Comparison of ENCODE assay signal across 13 cellular contexts in genomic region chr5:90477073-90477472, GRCh38. TPM values are rescaled to one million over a fixed set of nuclear protein-coding genes. Genes with fewer than 3 reads are reported as not detected.
DNase-seq lines count a peak whose midpoint lies in the region; ATAC-seq and TF ChIP-seq lines count a peak whose summit lies in the region.
"Had no signal": no experiment of that assay in that cellular context is flagged by ENCODE, and none has a peak within 500 bp of the region (broad histone marks: within the 10 kb centered on the region; RNA-seq: fewer than 3 reads in every experiment).

No MANE protein-coding gene starts in this region.

- H3K4me3 ChIP-seq in left ventricle myocardium inferior (peak overlapping the region; percentile 29), thyroid gland (replicated peaks in 1 of 3) (no peak overlapping the region)
- H3K4me3 ChIP-seq: skin epidermis, uterus had no signal

- H3K9me3 ChIP-seq in left ventricle myocardium inferior (replicated peaks): no peaks in the 10 kb centered on the region
- no peaks in the 10 kb centered on the region for H3K9me3 ChIP-seq in thyroid gland
- H3K9me3 ChIP-seq: uterus had no signal

- DNase-seq in left ventricle myocardium inferior: no peak
- no peak for DNase-seq in Right ventricle myocardium inferior (ENCODE audit: missing footprints)
- DNase-seq in UCSD-AML1 (lab: John Stamatoyannopoulos, UW; ENCODE audit: unreplicated experiment): peak; percentile 10
- DNase-seq in iPS DF 4.7 (ENCODE audit: extremely low read depth, low spot score): peak; percentile 87
- DNase-seq in thyroid gland: peak; percentile 53 to 59
- DNase-seq in DMS114 treated with DMSO at 0.1 percent for 48 hours (lab: John Stamatoyannopoulos, UW; ENCODE audit: unreplicated experiment): no peak
- no peak for DNase-seq in HK-2 (ENCODE audit: unreplicated experiment)
- no peak for DNase-seq in left lobe of liver (ENCODE audit: low spot score)
- DNase-seq: effector memory CD8-positive, alpha-beta T cell; NCI-H2081; T-helper 9 cell; uterus had no signal

- H3K36me3 ChIP-seq in left ventricle myocardium inferior (no peaks in the 10 kb centered on the region), thyroid gland (no peaks in the 10 kb centered on the region)
- H3K36me3 ChIP-seq: uterus had no signal

- whole genome bisulfite sequencing in thyroid gland, 2 donors: 33 to 36% methylated on average over 2 of the region's 2 CpGs

- intact Hi-C loops in left ventricle myocardium inferior (cut with micrococcal nuclease): loop anchor here (10.0 kb wide), 1 partner anchor 48 kb away; the partner anchor contains the start of gene LYSMD3
- intact Hi-C loops in Right ventricle myocardium inferior (cut with DNase I): no loop called here
- intact Hi-C loops in thyroid gland (cut with DNase I): loop anchor here (10.0 kb wide), 1 partner anchor 48 kb away; the partner anchor contains the start of gene LYSMD3

- no peaks in the 10 kb centered on the region for H3K27me3 ChIP-seq in left ventricle myocardium inferior (ENCODE audit: low read depth)
- H3K27me3 ChIP-seq in thyroid gland: no peaks in the 10 kb centered on the region
- H3K27me3 ChIP-seq: uterus had no signal

- H3K27ac ChIP-seq in left ventricle myocardium inferior (replicated peaks) (no peak overlapping the region), thyroid gland (no peak overlapping the region)
- H3K27ac ChIP-seq: skin epidermis, uterus had no signal

- H3K4me1 ChIP-seq in left ventricle myocardium inferior (peaks cover 34% of the 10 kb centered on the region), thyroid gland (peaks cover 15 to 16% of the 10 kb centered on the region in 2 donors)
- H3K4me1 ChIP-seq: uterus had no signal

- ATAC-seq in Right ventricle myocardium inferior: no peak
- ATAC-seq in left lobe of liver: no peak
- ATAC-seq: effector memory CD8-positive, alpha-beta T cell had no signal

- no peak for TF ChIP-seq CTCF in left ventricle myocardium inferior (IDR thresholded peaks at IDR 0.05; ENCODE audit: borderline replicate concordance)
- TF ChIP-seq CTCF in thyroid gland (IDR thresholded peaks at IDR 0.05): no peak

- TF ChIP-seq POLR2A in thyroid gland (IDR thresholded peaks at IDR 0.05): no peak

RNA-seq across cellular contexts. Expression of gene POLR3G, which starts 2.4 kb away (rescaled TPM):
- total RNA-seq in left ventricle myocardium inferior (0.88 TPM), Right ventricle myocardium inferior (0.68 TPM), thyroid gland (1 to 10 TPM; 1.0 to 4.0 (median 1.8) TPM), left lobe of liver (2.2 TPM)

RNA-seq across cellular contexts. Expression of gene MBLAC2, which starts 2.5 kb away (rescaled TPM):
- total RNA-seq in left ventricle myocardium inferior (3.6 TPM), Right ventricle myocardium inferior (4.0 TPM), thyroid gland (1 to 10 TPM; 5.1 to 7.4 (median 6.5) TPM), left lobe of liver (4.4 TPM)

RNA-seq across cellular contexts. Expression of gene LYSMD3, which starts 52.3 kb away (rescaled TPM):
- 19.8 TPM for total RNA-seq in left ventricle myocardium inferior
- 18.6 TPM for total RNA-seq in Right ventricle myocardium inferior
- total RNA-seq in thyroid gland: 10 to 100 TPM; 20.9 to 32.7 (median 27.2) TPM
- total RNA-seq in left lobe of liver: 12.6 TPM

Comparison
In these comparisons a context has a peak if more than half of its experiments do, and no peak if none do; other contexts are left out.
1. DNase-seq: peak in UCSD-AML1 (single experiment), iPS DF 4.7 (single experiment) and thyroid gland (2 of 2); none in left ventricle myocardium inferior (single experiment), Right ventricle myocardium inferior (single experiment), DMS114 treated with DMSO at 0.1 percent for 48 hours (single experiment), HK-2 (single experiment) and left lobe of liver (single experiment).